ENCODE assay signal across 1 cellular context in the genomic region with DNA sequence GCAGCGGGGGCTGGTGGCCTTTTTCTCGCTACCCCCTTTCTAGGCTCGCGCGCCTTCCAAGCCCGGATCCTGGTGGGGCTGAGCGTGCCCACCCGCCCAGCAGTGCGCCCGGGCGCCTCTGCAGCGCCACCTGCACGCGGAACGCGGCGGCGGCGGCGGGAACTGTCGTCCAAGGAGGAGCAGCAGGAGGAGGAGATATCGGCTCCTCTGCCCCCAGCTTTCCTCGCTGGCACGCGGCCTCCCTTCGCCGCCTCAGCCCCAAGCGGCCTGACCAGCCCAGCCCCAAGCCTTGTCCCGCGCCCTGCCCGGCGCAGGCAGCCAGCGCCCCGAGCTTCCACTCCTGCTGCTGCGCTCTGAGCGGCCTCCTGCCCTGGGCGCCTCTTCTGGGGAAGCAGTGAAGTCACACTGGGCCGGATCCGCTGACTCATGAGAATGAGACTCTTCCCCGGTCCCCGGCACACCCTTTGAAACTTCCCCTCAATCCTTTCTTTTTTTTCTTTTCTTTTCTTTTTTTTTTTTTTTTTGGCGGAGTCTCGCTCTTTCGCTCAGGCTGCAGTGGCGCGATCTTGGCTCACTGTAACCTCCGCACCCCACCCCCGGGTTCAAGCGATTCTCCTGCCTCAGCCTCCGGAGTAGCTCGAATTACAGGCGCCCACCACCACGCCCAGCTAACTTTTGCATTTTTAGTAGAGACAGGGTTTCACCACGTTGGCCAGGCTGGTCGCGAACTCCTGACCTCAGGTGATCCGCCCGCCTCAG.
A peak's percentile ranks its signal among the peaks of the same experiment; 100 is the strongest.
TF ChIP-seq lines count a peak whose summit lies in the region.

No MANE protein-coding gene starts in this region.

TF ChIP-seq in K562, 482 proteins besides CTCF, POLR2A, EP300 and RAD21 (continued from another document and continues in another):
- TF ChIP-seq, protein P1, sequence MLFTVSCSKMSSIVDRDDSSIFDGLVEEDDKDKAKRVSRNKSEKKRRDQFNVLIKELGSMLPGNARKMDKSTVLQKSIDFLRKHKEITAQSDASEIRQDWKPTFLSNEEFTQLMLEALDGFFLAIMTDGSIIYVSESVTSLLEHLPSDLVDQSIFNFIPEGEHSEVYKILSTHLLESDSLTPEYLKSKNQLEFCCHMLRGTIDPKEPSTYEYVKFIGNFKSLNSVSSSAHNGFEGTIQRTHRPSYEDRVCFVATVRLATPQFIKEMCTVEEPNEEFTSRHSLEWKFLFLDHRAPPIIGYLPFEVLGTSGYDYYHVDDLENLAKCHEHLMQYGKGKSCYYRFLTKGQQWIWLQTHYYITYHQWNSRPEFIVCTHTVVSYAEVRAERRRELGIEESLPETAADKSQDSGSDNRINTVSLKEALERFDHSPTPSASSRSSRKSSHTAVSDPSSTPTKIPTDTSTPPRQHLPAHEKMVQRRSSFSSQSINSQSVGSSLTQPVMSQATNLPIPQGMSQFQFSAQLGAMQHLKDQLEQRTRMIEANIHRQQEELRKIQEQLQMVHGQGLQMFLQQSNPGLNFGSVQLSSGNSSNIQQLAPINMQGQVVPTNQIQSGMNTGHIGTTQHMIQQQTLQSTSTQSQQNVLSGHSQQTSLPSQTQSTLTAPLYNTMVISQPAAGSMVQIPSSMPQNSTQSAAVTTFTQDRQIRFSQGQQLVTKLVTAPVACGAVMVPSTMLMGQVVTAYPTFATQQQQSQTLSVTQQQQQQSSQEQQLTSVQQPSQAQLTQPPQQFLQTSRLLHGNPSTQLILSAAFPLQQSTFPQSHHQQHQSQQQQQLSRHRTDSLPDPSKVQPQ (CRISPR knock-in tag; IDR thresholded peaks at IDR 0.05; ENCODE audit: borderline replicate concordance), result no peak
- peak; percentile 67 for TF ChIP-seq HMGN3 (IDR thresholded peaks at IDR 0.05; ENCODE audit: borderline replicate concordance, extremely low read depth, insufficient read length, low read depth, low read length)
- TF ChIP-seq, protein P2, sequence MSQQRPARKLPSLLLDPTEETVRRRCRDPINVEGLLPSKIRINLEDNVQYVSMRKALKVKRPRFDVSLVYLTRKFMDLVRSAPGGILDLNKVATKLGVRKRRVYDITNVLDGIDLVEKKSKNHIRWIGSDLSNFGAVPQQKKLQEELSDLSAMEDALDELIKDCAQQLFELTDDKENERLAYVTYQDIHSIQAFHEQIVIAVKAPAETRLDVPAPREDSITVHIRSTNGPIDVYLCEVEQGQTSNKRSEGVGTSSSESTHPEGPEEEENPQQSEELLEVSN (IDR thresholded peaks at IDR 0.05; ENCODE audit: borderline replicate concordance in 1 of 2, extremely low read depth in 1 of 2, insufficient read depth in 1 of 2, insufficient read length in 1 of 2, low read depth in 1 of 2, low read length in 1 of 2, poor library complexity in 1 of 2, severe bottlenecking in 1 of 2), result peak; percentile 86 to 93
- peak; percentile 80 for TF ChIP-seq GATAD2A (IDR thresholded peaks at IDR 0.05)
- TF ChIP-seq ZKSCAN1 (IDR thresholded peaks at IDR 0.05; ENCODE audit: low read depth, low read length), result 0 out of 2 replicates have a peak, but pooled peaks have one; percentile 13
- peak; percentile 22; the same call in 1 of the 2 replicates for TF ChIP-seq LEF1 (IDR thresholded peaks at IDR 0.05)
- TF ChIP-seq FOSL1 (tag; conservative IDR thresholded peaks at IDR 0.05), result peak; percentile 66
- TF ChIP-seq, protein P3, sequence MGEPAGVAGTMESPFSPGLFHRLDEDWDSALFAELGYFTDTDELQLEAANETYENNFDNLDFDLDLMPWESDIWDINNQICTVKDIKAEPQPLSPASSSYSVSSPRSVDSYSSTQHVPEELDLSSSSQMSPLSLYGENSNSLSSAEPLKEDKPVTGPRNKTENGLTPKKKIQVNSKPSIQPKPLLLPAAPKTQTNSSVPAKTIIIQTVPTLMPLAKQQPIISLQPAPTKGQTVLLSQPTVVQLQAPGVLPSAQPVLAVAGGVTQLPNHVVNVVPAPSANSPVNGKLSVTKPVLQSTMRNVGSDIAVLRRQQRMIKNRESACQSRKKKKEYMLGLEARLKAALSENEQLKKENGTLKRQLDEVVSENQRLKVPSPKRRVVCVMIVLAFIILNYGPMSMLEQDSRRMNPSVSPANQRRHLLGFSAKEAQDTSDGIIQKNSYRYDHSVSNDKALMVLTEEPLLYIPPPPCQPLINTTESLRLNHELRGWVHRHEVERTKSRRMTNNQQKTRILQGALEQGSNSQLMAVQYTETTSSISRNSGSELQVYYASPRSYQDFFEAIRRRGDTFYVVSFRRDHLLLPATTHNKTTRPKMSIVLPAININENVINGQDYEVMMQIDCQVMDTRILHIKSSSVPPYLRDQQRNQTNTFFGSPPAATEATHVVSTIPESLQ (CRISPR knock-in tag; IDR thresholded peaks at IDR 0.05), result no peak
- TF ChIP-seq, protein P4, sequence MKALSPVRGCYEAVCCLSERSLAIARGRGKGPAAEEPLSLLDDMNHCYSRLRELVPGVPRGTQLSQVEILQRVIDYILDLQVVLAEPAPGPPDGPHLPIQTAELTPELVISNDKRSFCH (CRISPR knock-in tag; IDR thresholded peaks at IDR 0.05), result no peak
- TF ChIP-seq, protein P4 (tag; IDR thresholded peaks at IDR 0.05), result peak; percentile 83
- TF ChIP-seq EP400 (IDR thresholded peaks at IDR 0.05), result peak; percentile 52; the same call in 1 of the 2 replicates
- TF ChIP-seq CBFA2T2 (conservative IDR thresholded peaks at IDR 0.05), result 0 out of 2 replicates have a peak, but pooled peaks have one; percentile 19
- TF ChIP-seq SRF (CRISPR knock-in tag; IDR thresholded peaks at IDR 0.05), result 0 out of 4 replicates have a peak, but pooled peaks of 1 of the 2 experiments have one; percentile 21
- TF ChIP-seq GATAD2B (IDR thresholded peaks at IDR 0.05; ENCODE audit: borderline replicate concordance), result 0 out of 2 replicates have a peak, but pooled peaks have one; percentile 18
- TF ChIP-seq CREM (IDR thresholded peaks at IDR 0.05; ENCODE audit: low read depth), result peak; percentile 12; the same call in 1 of the 2 replicates
- TF ChIP-seq MAFF (IDR thresholded peaks at IDR 0.05; ENCODE audit: low read length), result peak; percentile 89
- peak; percentile 67; the same call in 1 of the 2 replicates for TF ChIP-seq GABPB1 (CRISPR knock-in tag; IDR thresholded peaks at IDR 0.05)
- TF ChIP-seq ZNF766 (CRISPR knock-in tag; conservative IDR thresholded peaks at IDR 0.05), result no peak
- TF ChIP-seq CXXC5 (CRISPR knock-in tag; IDR thresholded peaks at IDR 0.05), result peak; percentile 52
- TF ChIP-seq CCNT2 (IDR thresholded peaks at IDR 0.05; ENCODE audit: borderline replicate concordance, extremely low read depth, insufficient read length, low read depth, low read length), result peak; percentile 60
- peak; percentile 73; the same call in 1 of the 2 replicates for TF ChIP-seq MTA3 (IDR thresholded peaks at IDR 0.05; ENCODE audit: borderline replicate concordance)
- peak; percentile 45 for TF ChIP-seq KDM5B (IDR thresholded peaks at IDR 0.05; ENCODE audit: insufficient replicate concordance, low read depth, low read length)
- TF ChIP-seq, protein P5, sequence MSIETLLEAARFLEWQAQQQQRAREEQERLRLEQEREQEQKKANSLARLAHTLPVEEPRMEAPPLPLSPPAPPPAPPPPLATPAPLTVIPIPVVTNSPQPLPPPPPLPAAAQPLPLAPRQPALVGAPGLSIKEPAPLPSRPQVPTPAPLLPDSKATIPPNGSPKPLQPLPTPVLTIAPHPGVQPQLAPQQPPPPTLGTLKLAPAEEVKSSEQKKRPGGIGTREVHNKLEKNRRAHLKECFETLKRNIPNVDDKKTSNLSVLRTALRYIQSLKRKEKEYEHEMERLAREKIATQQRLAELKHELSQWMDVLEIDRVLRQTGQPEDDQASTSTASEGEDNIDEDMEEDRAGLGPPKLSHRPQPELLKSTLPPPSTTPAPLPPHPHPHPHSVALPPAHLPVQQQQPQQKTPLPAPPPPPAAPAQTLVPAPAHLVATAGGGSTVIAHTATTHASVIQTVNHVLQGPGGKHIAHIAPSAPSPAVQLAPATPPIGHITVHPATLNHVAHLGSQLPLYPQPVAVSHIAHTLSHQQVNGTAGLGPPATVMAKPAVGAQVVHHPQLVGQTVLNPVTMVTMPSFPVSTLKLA (conservative IDR thresholded peaks at IDR 0.05), result peak in 1 of 2 experiments; percentile 56; a peak in 1 of 4 replicates
- TF ChIP-seq CBX3 (IDR thresholded peaks at IDR 0.05; ENCODE audit: borderline replicate concordance in 1 of 2, low read length in 2 of 2), result 0 out of 3 replicates have a peak, but pooled peaks of 1 of the 2 experiments have one; percentile 19
- 0 out of 2 replicates have a peak, but pooled peaks have one; percentile 22 for TF ChIP-seq BHLHE40 (IDR thresholded peaks at IDR 0.05; ENCODE audit: low read length)
- no peak for TF ChIP-seq HLTF (IDR thresholded peaks at IDR 0.05)
- 0 out of 2 replicates have a peak, but pooled peaks have one; percentile 33 for TF ChIP-seq PTBP1 (IDR thresholded peaks at IDR 0.05; ENCODE audit: low read depth, low read length)
- peak; percentile 72; the same call in 1 of the 2 replicates for TF ChIP-seq PHF8 (IDR thresholded peaks at IDR 0.05; ENCODE audit: borderline replicate concordance, low read length)
- TF ChIP-seq RB1 (IDR thresholded peaks at IDR 0.05; ENCODE audit: low read depth), result peak; percentile 94
- no peak for TF ChIP-seq SNIP1 (IDR thresholded peaks at IDR 0.05; ENCODE audit: low read depth)
- TF ChIP-seq C11orf30 (IDR thresholded peaks at IDR 0.05; ENCODE audit: low read depth), result peak; percentile 99
- TF ChIP-seq WHSC1 (IDR thresholded peaks at IDR 0.05; ENCODE audit: low read length), result no peak
- TF ChIP-seq ERF (CRISPR knock-in tag; IDR thresholded peaks at IDR 0.05), result peak; percentile 36; the same call in 1 of the 2 replicates
- TF ChIP-seq, protein P6, sequence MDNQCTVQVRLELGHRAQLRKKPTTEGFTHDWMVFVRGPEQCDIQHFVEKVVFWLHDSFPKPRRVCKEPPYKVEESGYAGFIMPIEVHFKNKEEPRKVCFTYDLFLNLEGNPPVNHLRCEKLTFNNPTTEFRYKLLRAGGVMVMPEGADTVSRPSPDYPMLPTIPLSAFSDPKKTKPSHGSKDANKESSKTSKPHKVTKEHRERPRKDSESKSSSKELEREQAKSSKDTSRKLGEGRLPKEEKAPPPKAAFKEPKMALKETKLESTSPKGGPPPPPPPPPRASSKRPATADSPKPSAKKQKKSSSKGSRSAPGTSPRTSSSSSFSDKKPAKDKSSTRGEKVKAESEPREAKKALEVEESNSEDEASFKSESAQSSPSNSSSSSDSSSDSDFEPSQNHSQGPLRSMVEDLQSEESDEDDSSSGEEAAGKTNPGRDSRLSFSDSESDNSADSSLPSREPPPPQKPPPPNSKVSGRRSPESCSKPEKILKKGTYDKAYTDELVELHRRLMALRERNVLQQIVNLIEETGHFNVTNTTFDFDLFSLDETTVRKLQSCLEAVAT (IDR thresholded peaks at IDR 0.05), result no peak; a peak in 1 of 4 replicates
- TF ChIP-seq CREB1 (IDR thresholded peaks at IDR 0.05), result peak; percentile 31; the same call in 1 of the 2 replicates
- TF ChIP-seq CREB1 (CRISPR knock-in tag; IDR thresholded peaks at IDR 0.05), result no peak; the same call in 1 of the 2 replicates
- TF ChIP-seq, protein P7, sequence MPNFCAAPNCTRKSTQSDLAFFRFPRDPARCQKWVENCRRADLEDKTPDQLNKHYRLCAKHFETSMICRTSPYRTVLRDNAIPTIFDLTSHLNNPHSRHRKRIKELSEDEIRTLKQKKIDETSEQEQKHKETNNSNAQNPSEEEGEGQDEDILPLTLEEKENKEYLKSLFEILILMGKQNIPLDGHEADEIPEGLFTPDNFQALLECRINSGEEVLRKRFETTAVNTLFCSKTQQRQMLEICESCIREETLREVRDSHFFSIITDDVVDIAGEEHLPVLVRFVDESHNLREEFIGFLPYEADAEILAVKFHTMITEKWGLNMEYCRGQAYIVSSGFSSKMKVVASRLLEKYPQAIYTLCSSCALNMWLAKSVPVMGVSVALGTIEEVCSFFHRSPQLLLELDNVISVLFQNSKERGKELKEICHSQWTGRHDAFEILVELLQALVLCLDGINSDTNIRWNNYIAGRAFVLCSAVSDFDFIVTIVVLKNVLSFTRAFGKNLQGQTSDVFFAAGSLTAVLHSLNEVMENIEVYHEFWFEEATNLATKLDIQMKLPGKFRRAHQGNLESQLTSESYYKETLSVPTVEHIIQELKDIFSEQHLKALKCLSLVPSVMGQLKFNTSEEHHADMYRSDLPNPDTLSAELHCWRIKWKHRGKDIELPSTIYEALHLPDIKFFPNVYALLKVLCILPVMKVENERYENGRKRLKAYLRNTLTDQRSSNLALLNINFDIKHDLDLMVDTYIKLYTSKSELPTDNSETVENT (CRISPR knock-in tag; IDR thresholded peaks at IDR 0.05), result peak; percentile 55; the same call in 1 of the 2 replicates
- TF ChIP-seq POLR2AphosphoS5 (IDR thresholded peaks at IDR 0.05; ENCODE audit: control insufficient read depth, insufficient read depth, low read depth, low read length), result 0 out of 2 replicates have a peak, but pooled peaks have one; percentile 42
- TF ChIP-seq, protein P8, sequence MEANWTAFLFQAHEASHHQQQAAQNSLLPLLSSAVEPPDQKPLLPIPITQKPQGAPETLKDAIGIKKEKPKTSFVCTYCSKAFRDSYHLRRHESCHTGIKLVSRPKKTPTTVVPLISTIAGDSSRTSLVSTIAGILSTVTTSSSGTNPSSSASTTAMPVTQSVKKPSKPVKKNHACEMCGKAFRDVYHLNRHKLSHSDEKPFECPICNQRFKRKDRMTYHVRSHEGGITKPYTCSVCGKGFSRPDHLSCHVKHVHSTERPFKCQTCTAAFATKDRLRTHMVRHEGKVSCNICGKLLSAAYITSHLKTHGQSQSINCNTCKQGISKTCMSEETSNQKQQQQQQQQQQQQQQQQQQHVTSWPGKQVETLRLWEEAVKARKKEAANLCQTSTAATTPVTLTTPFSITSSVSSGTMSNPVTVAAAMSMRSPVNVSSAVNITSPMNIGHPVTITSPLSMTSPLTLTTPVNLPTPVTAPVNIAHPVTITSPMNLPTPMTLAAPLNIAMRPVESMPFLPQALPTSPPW (CRISPR knock-in tag; IDR thresholded peaks at IDR 0.05), result peak; percentile 61
- TF ChIP-seq SUPT5H (IDR thresholded peaks at IDR 0.05), result peak; percentile 63; the same call in 1 of the 2 replicates
- TF ChIP-seq ZNF263 (CRISPR knock-in tag; IDR thresholded peaks at IDR 0.05; ENCODE audit: borderline replicate concordance), result peak; percentile 91
- TF ChIP-seq POLR2B (IDR thresholded peaks at IDR 0.05; ENCODE audit: low read depth, partially characterized antibody), result peak; percentile 59
- TF ChIP-seq ZNF24 (IDR thresholded peaks at IDR 0.05), result peak; percentile 56; the same call in 1 of the 2 replicates
